6 cellular contexts compared by ENCODE assay signal in the genomic region with DNA sequence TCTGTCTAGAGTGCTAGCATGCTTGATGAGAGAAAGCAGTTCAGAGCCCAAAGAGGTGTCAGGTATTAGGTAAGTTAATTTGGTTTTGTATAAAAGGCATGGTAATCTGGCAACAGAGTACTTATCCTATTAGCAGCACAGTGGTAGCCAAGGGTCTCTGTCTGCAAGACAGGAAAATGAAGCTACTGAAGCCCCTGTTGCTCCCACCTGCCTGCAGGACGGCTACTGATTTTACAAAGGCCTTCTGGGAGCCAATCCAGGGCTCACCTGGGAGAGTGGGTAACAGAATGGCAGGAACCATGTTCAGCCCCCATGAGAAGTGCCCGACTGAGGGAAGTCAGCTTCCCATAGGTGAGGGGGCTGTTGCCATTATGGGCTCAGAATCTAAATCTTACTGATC. TPM values are rescaled to one million over a fixed set of nuclear protein-coding genes. Genes with fewer than 3 reads are reported as not detected.
"Had no signal": no experiment of that assay in that cellular context is flagged by ENCODE, and none has a peak within 500 bp of the region (broad histone marks: within the 10 kb centered on the region; RNA-seq: fewer than 3 reads in every experiment).

No MANE protein-coding gene starts in this region.

RNA-seq across cellular contexts. Expression of a gene that starts 36.8 kb away (rescaled TPM):
- total RNA-seq: GM23248, H4, H9, HT-29, IMR-90, K562 had no signal
- polyA plus RNA-seq: GM23248, IMR-90 had no signal
